Comparison of ENCODE assay signal across 9 cellular contexts in the genomic region with DNA sequence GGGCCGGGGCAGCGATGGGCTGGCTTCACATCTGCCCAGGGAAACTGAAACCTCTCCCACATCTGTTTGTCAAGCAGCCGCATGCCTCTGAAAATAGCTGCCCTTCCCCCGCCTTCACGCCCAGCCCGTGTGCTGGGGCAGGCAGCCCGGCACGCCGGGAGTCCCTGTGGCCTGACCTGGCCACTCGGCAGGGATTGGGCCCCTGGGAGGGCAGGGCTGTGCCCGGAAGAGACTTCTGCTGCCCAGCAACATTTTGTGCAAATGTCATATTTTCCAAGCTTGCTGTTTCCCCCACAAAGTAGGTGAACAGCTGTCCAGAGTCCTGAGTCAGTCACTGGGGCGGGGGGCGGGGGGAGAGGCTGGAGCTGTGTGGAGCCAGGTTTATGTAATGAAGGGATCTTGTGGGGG. TPM values are rescaled to one million over a fixed set of nuclear protein-coding genes. Genes with fewer than 3 reads are reported as not detected.
DNase-seq lines count a peak whose midpoint lies in the region; FAIRE-seq and TF ChIP-seq lines count a peak whose summit lies in the region.
"Had no signal": no experiment of that assay in that cellular context is flagged by ENCODE, and none has a peak within 500 bp of the region (broad histone marks: within the 10 kb centered on the region; RNA-seq: fewer than 3 reads in every experiment).

No MANE protein-coding gene starts in this region.

- peak overlapping the region; percentile 69 to 88 (median 81) for H3K27ac Mint-ChIP-seq in nephron
- H3K27ac Mint-ChIP-seq: IgD-negative memory B cell had no signal

- no peaks in the 10 kb centered on the region for H3K4me1 ChIP-seq in prostate gland (replicated peaks)

- intact Hi-C loops in prostate gland (cut with DNase I) = no loop called here

- no peak for FAIRE-seq in HTR-8/SVneo (lab: Jason Lieb, UNC)

- no peak overlapping the region for H3K27ac ChIP-seq in prostate gland

- H3K36me3 Mint-ChIP-seq in nephron (ENCODE audit: low read depth) = peaks cover 12% of the 10 kb centered on the region

- TF ChIP-seq POLR2A in prostate gland (IDR thresholded peaks at IDR 0.05) = no peak

- H3K4me3 Mint-ChIP-seq in nephron = peak overlapping the region in 2 of 3 experiments; percentile 34 to 54

- WGBS in prostate gland = 23% methylated on average over 13 of the region's 13 CpGs

- TF ChIP-seq CTCF in AG10803 (conservative IDR thresholded peaks at IDR 0.05; ENCODE audit: low read length) (no peak), nephron (IDR thresholded peaks at IDR 0.05; ENCODE audit: unreplicated experiment in 3 of 3) (no peak), prostate gland (IDR thresholded peaks at IDR 0.05) (no peak)

- H3K9me3 ChIP-seq in prostate gland = no peaks in the 10 kb centered on the region

- no peaks in the 10 kb centered on the region for H3K9me3 Mint-ChIP-seq in nephron

- DNase-seq in AG10803 (ENCODE audit: low read depth) (peak; percentile 61), NCI-H2171 treated with DMSO at 0.1 percent for 48 hours (lab: John Stamatoyannopoulos, UW) (peak; percentile 53), fibroblast of gingiva (ENCODE audit: low read depth) (peak; percentile 79), NOMO-1 (lab: John Stamatoyannopoulos, UW; ENCODE audit: unreplicated experiment in 2 of 2) (no peak), prostate gland (ENCODE audit: low spot score) (no peak), HTR-8/SVneo (ENCODE audit: insufficient read length, low spot score) (no peak)
- DNase-seq in effector CD4-positive, alpha-beta T cell = no peak

- peak overlapping the region; percentile 37 for H3K4me3 ChIP-seq in AG10803 (ENCODE audit: low read length)
- no peak overlapping the region for H3K4me3 ChIP-seq in prostate gland

- peaks cover 46% of the 10 kb centered on the region for H3K4me1 Mint-ChIP-seq in nephron
- H3K4me1 Mint-ChIP-seq: IgD-negative memory B cell had no signal

- H3K27me3 ChIP-seq in prostate gland (replicated peaks; ENCODE audit: insufficient read depth) = no peaks in the 10 kb centered on the region

- H3K27me3 Mint-ChIP-seq in nephron (ENCODE audit: low read depth) = peaks cover 4% of the 10 kb centered on the region

- no peaks in the 10 kb centered on the region for H3K36me3 ChIP-seq in prostate gland

RNA-seq across cellular contexts. Expression of a gene that starts 8.2 kb away (rescaled TPM):
- total RNA-seq in prostate gland = 10 to 100 TPM in 1 of 2 donors, 1 to 10 TPM in 1; 8.7 to 54.8 TPM

Comparison
In these comparisons a context has a peak if more than half of its experiments do, and no peak if none do; other contexts are left out.
1. DNase-seq: peak in AG10803 (single experiment), NCI-H2171 treated with DMSO at 0.1 percent for 48 hours (single experiment) and fibroblast of gingiva (single experiment); none in NOMO-1 (0 of 2), effector CD4-positive, alpha-beta T cell (single experiment), prostate gland (single experiment) and HTR-8/SVneo (single experiment).